ENCODE assay signal across 1 cellular context in genomic region chr12:28866715-28867503, GRCh38.
TF ChIP-seq lines count a peak whose summit lies in the region.

No MANE protein-coding gene starts in this region.

TF ChIP-seq in H1, 55 proteins besides CTCF, POLR2A, EP300 and RAD21 (continued from another document):
- TF ChIP-seq POLR2AphosphoS5 (IDR thresholded peaks at IDR 0.05; ENCODE audit: low read depth, low read length): no peak
- TF ChIP-seq, protein P1, sequence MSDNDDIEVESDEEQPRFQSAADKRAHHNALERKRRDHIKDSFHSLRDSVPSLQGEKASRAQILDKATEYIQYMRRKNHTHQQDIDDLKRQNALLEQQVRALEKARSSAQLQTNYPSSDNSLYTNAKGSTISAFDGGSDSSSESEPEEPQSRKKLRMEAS (IDR thresholded peaks at IDR 0.05): peak; percentile 36; the same call in 1 of the 2 replicates
- TF ChIP-seq ASH2L (IDR thresholded peaks at IDR 0.05; ENCODE audit: low read length): no peak
